Comparison of ENCODE assay signal across 1 cellular context in genomic region chr15:74365619-74366445, GRCh38.
TF ChIP-seq lines count a peak whose summit lies in the region.

No MANE protein-coding gene starts in this region.

TF ChIP-seq in WTC11, 78 proteins besides CTCF, POLR2A, EP300 and RAD21 (continued from another document and continues in another):
- TF ChIP-seq CBFB (CRISPR knock-in tag; IDR thresholded peaks at IDR 0.05; ENCODE audit: low read depth) (no peak), TEAD4 (CRISPR knock-in tag; IDR thresholded peaks at IDR 0.05) (peak; percentile 64; the same call in 1 of the 2 replicates), KAT7 (CRISPR knock-in tag; IDR thresholded peaks at IDR 0.05; ENCODE audit: borderline replicate concordance) (0 out of 2 replicates have a peak, but pooled peaks have one; percentile 85), PRDM15 (CRISPR knock-in tag; IDR thresholded peaks at IDR 0.05) (no peak), ZNF263 (CRISPR knock-in tag; IDR thresholded peaks at IDR 0.05; ENCODE audit: low read depth) (no peak), MAX (CRISPR knock-in tag; IDR thresholded peaks at IDR 0.05) (peak; percentile 87), STAT6 (CRISPR knock-in tag; conservative IDR thresholded peaks at IDR 0.05; ENCODE audit: low read depth) (no peak), HMGXB4 (CRISPR knock-in tag; IDR thresholded peaks at IDR 0.05) (peak; percentile 89; the same call in 1 of the 2 replicates), ZSCAN18 (CRISPR knock-in tag; IDR thresholded peaks at IDR 0.05) (no peak), GTF2I (CRISPR knock-in tag; conservative IDR thresholded peaks at IDR 0.05) (no peak), ZNF317 (CRISPR knock-in tag; IDR thresholded peaks at IDR 0.05; ENCODE audit: borderline replicate concordance, low read depth) (no peak), ATF1 (CRISPR knock-in tag; IDR thresholded peaks at IDR 0.05) (no peak), E2F1 (CRISPR knock-in tag; IDR thresholded peaks at IDR 0.05) (no peak), IRF2 (CRISPR knock-in tag; IDR thresholded peaks at IDR 0.05; ENCODE audit: borderline replicate concordance, low read depth) (no peak), GRHL2 (CRISPR knock-in tag; IDR thresholded peaks at IDR 0.05; ENCODE audit: insufficient replicate concordance, severe bottlenecking) (no peak), ZNF416 (CRISPR knock-in tag; IDR thresholded peaks at IDR 0.05) (no peak), TCF7 (CRISPR knock-in tag; IDR thresholded peaks at IDR 0.05; ENCODE audit: low read depth) (0 out of 2 replicates have a peak, but pooled peaks have one; percentile 40), JAZF1 (CRISPR knock-in tag; IDR thresholded peaks at IDR 0.05) (no peak), NFYB (CRISPR knock-in tag; conservative IDR thresholded peaks at IDR 0.05; ENCODE audit: low read depth) (no peak), MXD4 (CRISPR knock-in tag; IDR thresholded peaks at IDR 0.05; ENCODE audit: borderline replicate concordance) (no peak), ZNF532 (CRISPR knock-in tag; IDR thresholded peaks at IDR 0.05; ENCODE audit: borderline replicate concordance) (no peak), MYBL2 (CRISPR knock-in tag; IDR thresholded peaks at IDR 0.05) (no peak; the same call in 1 of the 2 replicates), ATF2 (CRISPR knock-in tag; IDR thresholded peaks at IDR 0.05; ENCODE audit: borderline replicate concordance, low read depth) (no peak), ZBTB21 (CRISPR knock-in tag; IDR thresholded peaks at IDR 0.05; ENCODE audit: borderline replicate concordance) (no peak), ATF6 (CRISPR knock-in tag; IDR thresholded peaks at IDR 0.05) (no peak), PREB (CRISPR knock-in tag; IDR thresholded peaks at IDR 0.05; ENCODE audit: borderline replicate concordance) (no peak), FOXP4 (CRISPR knock-in tag; IDR thresholded peaks at IDR 0.05) (0 out of 2 replicates have a peak, but pooled peaks have one; percentile 10), JUN (CRISPR knock-in tag; IDR thresholded peaks at IDR 0.05) (no peak), CREM (CRISPR knock-in tag; IDR thresholded peaks at IDR 0.05) (no peak; the same call in 1 of the 2 replicates), ELF4 (CRISPR knock-in tag; IDR thresholded peaks at IDR 0.05; ENCODE audit: low read depth) (no peak), ZNF121 (CRISPR knock-in tag; IDR thresholded peaks at IDR 0.05) (no peak), RELA (CRISPR knock-in tag; IDR thresholded peaks at IDR 0.05; ENCODE audit: borderline replicate concordance) (peak; percentile 43; the same call in 1 of the 2 replicates), TP53 (CRISPR knock-in tag; IDR thresholded peaks at IDR 0.05) (no peak), ZNF138 (CRISPR knock-in tag; conservative IDR thresholded peaks at IDR 0.05) (no peak)
